Comparison of ENCODE assay signal across 8 cellular contexts in the genomic region with DNA sequence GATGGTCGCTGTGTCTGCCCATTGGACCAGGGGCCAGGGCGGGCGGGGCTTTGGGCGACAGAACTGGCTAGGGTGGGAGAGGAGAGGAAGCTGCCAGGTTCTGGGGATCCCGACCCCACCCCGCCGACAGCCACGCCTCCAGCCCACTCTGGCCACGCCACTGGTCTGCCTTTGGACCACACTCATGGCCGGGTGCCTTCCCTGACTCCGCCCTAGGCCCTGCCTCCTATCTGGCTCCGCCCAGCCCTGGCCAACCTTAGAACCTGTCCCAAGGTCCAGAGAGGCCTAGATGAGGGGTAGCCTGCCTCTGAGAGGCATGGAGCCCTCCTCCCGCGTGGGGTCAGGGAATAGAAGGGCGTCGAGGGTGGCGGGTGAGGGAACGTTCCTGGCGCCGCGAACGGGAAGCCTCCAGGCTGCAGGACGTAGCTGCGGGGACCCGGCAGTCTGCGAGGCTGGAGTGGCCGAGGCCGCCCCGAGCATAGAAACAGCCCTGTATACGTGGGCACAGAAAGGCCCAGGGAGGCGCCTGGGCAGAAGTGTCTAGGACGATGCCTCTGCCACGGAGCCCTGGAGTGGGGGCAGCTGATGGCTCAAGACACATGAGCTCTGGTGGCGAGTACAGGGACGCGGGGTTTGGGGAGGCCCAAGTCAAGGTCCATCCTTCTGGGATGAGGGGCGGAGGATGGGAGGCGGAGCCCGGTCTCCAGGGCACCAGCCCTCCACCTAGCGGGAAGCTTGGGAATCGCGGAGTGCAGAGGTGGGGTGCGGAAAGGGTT. TPM values are rescaled to one million over a fixed set of nuclear protein-coding genes. Genes with fewer than 3 reads are reported as not detected.
DNase-seq lines count a peak whose midpoint lies in the region; ATAC-seq and TF ChIP-seq lines count a peak whose summit lies in the region.

No MANE protein-coding gene starts in this region.

- H3K4me3 ChIP-seq in WI38 (ENCODE audit: low read depth, low read length) (peak overlapping the region; percentile 46), endocrine pancreas (ENCODE audit: control insufficient read depth, insufficient read depth, low read length) (no peak overlapping the region), lower lobe of right lung (peak overlapping the region; percentile 51)

- no peaks in the 10 kb centered on the region for H3K4me1 ChIP-seq in endocrine pancreas (ENCODE audit: control insufficient read depth, insufficient read depth, low read length)
- H3K4me1 ChIP-seq in lower lobe of right lung = peaks cover 36% of the 10 kb centered on the region

- H3K9me3 ChIP-seq in endocrine pancreas (ENCODE audit: control insufficient read depth, low read length) = no peaks in the 10 kb centered on the region
- H3K9me3 ChIP-seq in lower lobe of right lung = no peaks in the 10 kb centered on the region

- TF ChIP-seq CTCF in WI38 (IDR thresholded peaks at IDR 0.05; ENCODE audit: low read depth, low read length) = peak; percentile 96
- peak; percentile 76 for TF ChIP-seq CTCF in lower lobe of right lung (IDR thresholded peaks at IDR 0.05)

- intact Hi-C loops in lower lobe of right lung (cut with DNase I) = no loop called here

- H3K27me3 ChIP-seq in endocrine pancreas (ENCODE audit: control insufficient read depth, insufficient read depth, low read length) (no peaks in the 10 kb centered on the region), lower lobe of right lung (ENCODE audit: low read depth) (peaks cover 35% of the 10 kb centered on the region)

- peak; percentile 94 to 96 for ATAC-seq in lower lobe of right lung
- ATAC-seq in HG03139 (IDR thresholded peaks at IDR 0.05; ENCODE audit: unreplicated experiment) = no peak

- H3K36me3 ChIP-seq in endocrine pancreas (ENCODE audit: control insufficient read depth, insufficient read depth, low read length) (no peaks in the 10 kb centered on the region), lower lobe of right lung (no peaks in the 10 kb centered on the region)

- DNase-seq in NCI-H1436 (lab: John Stamatoyannopoulos, UW) = peak; percentile 34
- no peak for DNase-seq in NCI-H1436 treated with DMSO at 0.1 percent for 48 hours (lab: John Stamatoyannopoulos, UW)
- DNase-seq in M059J (ENCODE audit: low read depth) = peak; percentile 90
- peak; percentile 82 for DNase-seq in lower lobe of right lung
- peak; percentile 67 for DNase-seq in stimulated activated CD8-positive, alpha-beta memory T cell treated with anti-CD3 and anti-CD28 coated beads, Interleukin-4, amount 100 ng/mL, for 48 hours

- peak overlapping the region; percentile 76 for H3K9ac ChIP-seq in endocrine pancreas (ENCODE audit: control insufficient read depth, insufficient read depth, low read length)

- peak overlapping the region; percentile 87 for H3K27ac ChIP-seq in lower lobe of right lung

RNA-seq across cellular contexts. Expression of gene COL16A1, which starts 11.5 kb away (rescaled TPM):
- 2.0 and 4.0 TPM in 2 replicates for total RNA-seq in M059J (2014; rRNA removed; shearing (Covaris generic))
- total RNA-seq in lower lobe of right lung = 11.8 TPM

RNA-seq across cellular contexts. Expression of gene ADGRB2, which starts 48.9 kb away (rescaled TPM):
- total RNA-seq in M059J (2014; rRNA removed; shearing (Covaris generic)) = 8.3 and 16.7 TPM in 2 replicates
- 1.1 TPM for total RNA-seq in lower lobe of right lung
